ENCODE assay signal across 9 cellular contexts in the genomic region with DNA sequence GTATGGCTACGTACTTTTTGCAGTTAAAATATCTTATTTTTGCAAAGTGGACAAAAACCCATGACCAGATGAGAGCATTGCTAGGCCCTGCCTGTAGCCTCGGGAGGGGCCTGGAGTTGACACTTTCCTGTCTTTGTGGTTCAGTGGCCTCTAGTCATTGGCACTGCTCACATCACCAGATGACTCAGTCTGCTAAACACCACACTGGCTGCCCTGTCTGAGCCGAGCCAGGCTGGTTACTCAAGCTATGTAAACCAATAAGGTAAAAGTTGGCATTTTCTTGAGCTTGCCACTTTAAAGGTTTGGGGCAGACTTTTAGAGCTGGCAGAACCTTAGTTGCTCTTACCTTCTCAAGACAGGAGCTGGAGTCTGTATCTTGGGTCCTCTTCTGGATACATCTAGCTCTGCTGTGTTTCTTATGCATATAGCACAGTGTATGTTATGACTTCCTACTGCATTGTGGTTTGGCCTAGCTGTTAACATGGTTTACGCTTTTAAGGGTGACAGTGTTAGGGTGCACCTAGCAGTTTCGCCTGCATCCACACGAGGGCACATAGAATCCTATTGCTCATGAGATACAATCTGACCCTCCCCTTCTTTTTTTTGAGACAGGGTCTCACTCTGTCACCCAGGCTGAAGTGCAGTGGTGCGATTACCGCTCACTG.
A peak's percentile ranks its signal among the peaks of the same experiment; 100 is the strongest.
DNase-seq lines count a peak whose midpoint lies in the region; ATAC-seq and TF ChIP-seq lines count a peak whose summit lies in the region.
"Had no signal": no experiment of that assay in that cellular context is flagged by ENCODE, and none has a peak within 500 bp of the region (broad histone marks: within the 10 kb centered on the region; RNA-seq: fewer than 3 reads in every experiment).

No MANE protein-coding gene starts in this region.

- H3K4me3 Mint-ChIP-seq in naive thymus-derived CD4-positive, alpha-beta T cell, result peak overlapping the region in 3 of 10 donors; percentile 10 to 52 (median 13)

- H3K4me3 ChIP-seq in breast epithelium (no peak overlapping the region), prostate gland (no peak overlapping the region), uterus (no peak overlapping the region)
- peak overlapping the region; percentile 2 for H3K4me3 ChIP-seq in naive thymus-derived CD4-positive, alpha-beta T cell (ENCODE audit: low read length)

- no peak for TF ChIP-seq POLR2A in breast epithelium (IDR thresholded peaks at IDR 0.05)
- TF ChIP-seq POLR2A in prostate gland (IDR thresholded peaks at IDR 0.05), result no peak
- no peak for TF ChIP-seq POLR2A in uterus (IDR thresholded peaks at IDR 0.05)

- POLR2A ChIA-PET in naive thymus-derived CD4-positive, alpha-beta T cell (lab: Charles Lee), result interaction anchor here (0.5 kb wide), 1 partner anchor 18 kb away, joined by 4 read pairs; no protein-coding TSS in a partner anchor

- no peaks in the 10 kb centered on the region for H3K4me1 ChIP-seq in breast epithelium
- H3K4me1 ChIP-seq in naive thymus-derived CD4-positive, alpha-beta T cell (ENCODE audit: control insufficient read depth in 2 of 2, insufficient read depth in 2 of 2, low read length in 2 of 2), result peaks cover 0 to 29% of the 10 kb centered on the region in 2 donors
- H3K4me1 ChIP-seq in prostate gland (replicated peaks), result no peaks in the 10 kb centered on the region
- no peaks in the 10 kb centered on the region for H3K4me1 ChIP-seq in uterus

- ATAC-seq in GM19035 (IDR thresholded peaks at IDR 0.05; ENCODE audit: unreplicated experiment) (peak; percentile 81), HG03108 (IDR thresholded peaks at IDR 0.05; ENCODE audit: unreplicated experiment) (peak; percentile 86), SK-N-SH treated with all-trans-retinoic acid at 6 μM for 48 hours (peak; percentile 93)
- peak; percentile 89 for ATAC-seq in naive thymus-derived CD4-positive, alpha-beta T cell

- TF ChIP-seq CTCF in AG09319 (IDR thresholded peaks at IDR 0.05; ENCODE audit: low read depth, low read length), result no peak
- TF ChIP-seq CTCF in breast epithelium (IDR thresholded peaks at IDR 0.05), result no peak
- TF ChIP-seq CTCF in prostate gland (IDR thresholded peaks at IDR 0.05), result peak in 1 of 4 experiments; percentile 19
- TF ChIP-seq CTCF in uterus (IDR thresholded peaks at IDR 0.05), result no peak

- H3K36me3 Mint-ChIP-seq in naive thymus-derived CD4-positive, alpha-beta T cell, result peaks cover 0 to 3% (median 0%) of the 10 kb centered on the region in 5 donors

- H3K27ac ChIP-seq in breast epithelium, result peak overlapping the region; percentile 55 to 65
- no peak overlapping the region for H3K27ac ChIP-seq in naive thymus-derived CD4-positive, alpha-beta T cell (ENCODE audit: low read depth, low read length)
- no peak overlapping the region for H3K27ac ChIP-seq in prostate gland
- no peak overlapping the region for H3K27ac ChIP-seq in uterus

- no peaks in the 10 kb centered on the region for H3K9me3 Mint-ChIP-seq in naive thymus-derived CD4-positive, alpha-beta T cell
- H3K9me3 Mint-ChIP-seq: IgD-negative memory B cell had no signal

- intact Hi-C loops in breast epithelium (cut with DNase I; ENCODE audit: low total_unique reads) (no loop called here), prostate gland (cut with DNase I) (no loop called here), uterus (cut with DNase I; ENCODE audit: low total_unique reads) (no loop called here)
- intact Hi-C loops in naive thymus-derived CD4-positive, alpha-beta T cell (cut with micrococcal nuclease), result loop anchor here in 1 of 2 donors (2.0 to 5.0 kb wide), 2 partner anchors 34 to 62 kb away; no protein-coding TSS in a partner anchor

- no peaks in the 10 kb centered on the region for H3K9me3 ChIP-seq in breast epithelium
- H3K9me3 ChIP-seq in naive thymus-derived CD4-positive, alpha-beta T cell (ENCODE audit: control insufficient read depth in 2 of 3, low read length in 3 of 3), result no peaks in the 10 kb centered on the region
- no peaks in the 10 kb centered on the region for H3K9me3 ChIP-seq in prostate gland
- no peaks in the 10 kb centered on the region for H3K9me3 ChIP-seq in uterus

- H3K27me3 Mint-ChIP-seq in naive thymus-derived CD4-positive, alpha-beta T cell, result no peaks in the 10 kb centered on the region
- H3K27me3 Mint-ChIP-seq: IgD-negative memory B cell had no signal

- H3K36me3 ChIP-seq in breast epithelium (no peaks in the 10 kb centered on the region), prostate gland (no peaks in the 10 kb centered on the region), uterus (no peaks in the 10 kb centered on the region)
- no peaks in the 10 kb centered on the region for H3K36me3 ChIP-seq in naive thymus-derived CD4-positive, alpha-beta T cell (ENCODE audit: control insufficient read depth in 2 of 3, insufficient read depth in 3 of 3, low read length in 3 of 3)

- DNase-seq in AG09319 (ENCODE audit: extremely low read depth, low read depth) (peak; percentile 19), breast epithelium (ENCODE audit: low spot score in 2 of 2) (peak; percentile 57 to 70), prostate gland (ENCODE audit: low spot score) (no peak), uterus (no peak)
- DNase-seq in naive thymus-derived CD4-positive, alpha-beta T cell, result peak in 2 of 9 donors; percentile 6 to 46

- peaks cover 0 to 25% (median 4%) of the 10 kb centered on the region in 7 donors for H3K4me1 Mint-ChIP-seq in naive thymus-derived CD4-positive, alpha-beta T cell

- H3K27ac Mint-ChIP-seq in naive thymus-derived CD4-positive, alpha-beta T cell, result peak overlapping the region in 1 of 9 donors; percentile 87

- H3K27me3 ChIP-seq in breast epithelium, result no peaks in the 10 kb centered on the region
- no peaks in the 10 kb centered on the region for H3K27me3 ChIP-seq in naive thymus-derived CD4-positive, alpha-beta T cell (ENCODE audit: control insufficient read depth in 2 of 2, insufficient read depth in 2 of 2, low read length in 2 of 2)
- H3K27me3 ChIP-seq in prostate gland (replicated peaks; ENCODE audit: insufficient read depth), result no peaks in the 10 kb centered on the region
- H3K27me3 ChIP-seq in uterus, result no peaks in the 10 kb centered on the region

- 82% methylated on average over 8 of the region's 8 CpGs for WGBS in prostate gland

- CTCF ChIA-PET in naive thymus-derived CD4-positive, alpha-beta T cell (lab: Charles Lee), result interaction anchor here (0.5 kb wide), 1 partner anchor 9 kb away, joined by 4 read pairs; no protein-coding TSS in a partner anchor

TF ChIP-seq in SK-N-SH treated with all-trans-retinoic acid at 6 μM for 48 hours, 23 proteins besides CTCF, POLR2A, EP300 and RAD21:
- TF ChIP-seq CSDC2 (CRISPR knock-in tag; IDR thresholded peaks at IDR 0.05) (no peak), RARB (CRISPR knock-in tag; IDR thresholded peaks at IDR 0.05) (no peak), ZNF8 (CRISPR knock-in tag; IDR thresholded peaks at IDR 0.05) (no peak)

Comparison
In these comparisons a context has a peak if more than half of its experiments do, and no peak if none do; other contexts are left out.
1. DNase-seq: peak in AG09319 (single experiment) and breast epithelium (2 of 2); none in prostate gland (single experiment) and uterus (0 of 2).
2. H3K27ac ChIP-seq: peak in breast epithelium (2 of 2); none in naive thymus-derived CD4-positive, alpha-beta T cell (single experiment), prostate gland (0 of 2) and uterus (0 of 2).
3. Peak in every context shown above with its lines, with median percentiles within 50 percentile points of each other: ATAC-seq.